In the genomic region with DNA sequence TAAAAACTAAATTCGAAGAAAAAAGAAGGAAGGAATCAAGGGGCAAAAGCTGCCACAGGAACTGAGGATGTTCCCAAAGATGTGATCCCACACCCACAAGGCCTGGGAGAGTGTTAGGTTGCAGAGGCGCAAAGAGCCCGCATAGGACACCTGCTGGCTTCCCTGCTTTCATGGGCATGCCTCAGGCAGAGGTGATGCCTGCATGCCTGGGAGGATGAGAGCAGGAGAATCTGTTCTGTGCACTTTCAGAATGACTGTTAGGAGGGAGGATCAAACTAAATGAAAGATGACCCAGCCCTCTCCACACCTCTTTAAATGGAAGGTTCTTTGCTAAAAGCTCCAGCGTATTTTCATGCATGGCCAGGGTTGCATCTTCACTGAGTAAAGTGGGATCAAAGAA, we compare ENCODE assay signal across 26 cellular contexts.
DNase-seq lines count a peak whose midpoint lies in the region; ATAC-seq and TF ChIP-seq lines count a peak whose summit lies in the region.
"Had no signal": no experiment of that assay in that cellular context is flagged by ENCODE, and none has a peak within 500 bp of the region (broad histone marks: within the 10 kb centered on the region; RNA-seq: fewer than 3 reads in every experiment).

No MANE protein-coding gene starts in this region.

- no peak overlapping the region for H2AK5ac ChIP-seq in trophoblast cell (ENCODE audit: low read length)

- no peaks in the 10 kb centered on the region for H3K79me1 ChIP-seq in trophoblast cell (ENCODE audit: low read length)

- H2BK120ac ChIP-seq in trophoblast cell (ENCODE audit: insufficient read depth, low read length, poor library complexity), result no peak overlapping the region

- no peaks in the 10 kb centered on the region for H3K9me3 ChIP-seq in trophoblast cell (ENCODE audit: insufficient read depth, low read depth, low read length)
- peaks cover 0 to 11% (median 0%) of the 10 kb centered on the region in 12 donors for H3K9me3 ChIP-seq in heart left ventricle
- H3K9me3 ChIP-seq: BE2C, psoas muscle had no signal

- no peak overlapping the region for H2BK5ac ChIP-seq in trophoblast cell (ENCODE audit: low read depth, low read length, poor library complexity)

- H3K79me2 ChIP-seq in trophoblast cell (ENCODE audit: control insufficient read depth, insufficient read depth, low read length, poor library complexity), result no peaks in the 10 kb centered on the region

- H3K4me3 ChIP-seq in trophoblast cell (ENCODE audit: low read depth, low read length) (no peak overlapping the region), heart left ventricle (no peak overlapping the region)
- H3K4me3 ChIP-seq: breast epithelium, psoas muscle had no signal

- WGBS in trophoblast cell (ENCODE audit: extremely low coverage, insufficient coverage, insufficient read length), result no CpG with 5 or more reads among the region's 4 CpGs
- WGBS in heart left ventricle, 4 donors, result 86 to 93% (median 89%) methylated on average over 4 of the region's 4 CpGs

- TF ChIP-seq POLR2A in heart left ventricle (IDR thresholded peaks at IDR 0.05), result no peak

- H3K9ac ChIP-seq in trophoblast cell (ENCODE audit: low read length), result no peak overlapping the region

- H3K4me2 ChIP-seq in trophoblast cell (ENCODE audit: low read length), result no peak overlapping the region

- H4K91ac ChIP-seq in trophoblast cell (ENCODE audit: low read depth, low read length), result no peak overlapping the region

- peak overlapping the region; percentile 30 for H3K27ac Mint-ChIP-seq in activated CD4-positive, alpha-beta T cell treated with anti-CD3 and anti-CD28 coated beads, Interleukin-2, amount 10 ng/mL, durations not matched to agents 24 days and 14 days
- H3K27ac Mint-ChIP-seq in activated T-helper 17 cell treated with anti-CD3 and anti-CD28 coated beads, Interleukin-2, amount 50 U/mL, for 72 hours, result no peak overlapping the region
- H3K27ac Mint-ChIP-seq: dendritic cell treated with granulocyte-macrophage colony-stimulating factor and Interleukin-4, amounts not matched to agents 40 ng/mL and 50 ng/mL, for 4 days; HFFc6; T-helper 1 cell treated with Interleukin-12 subunit alpha and Interleukin-12 subunit beta and Interleukin-4 antibody, amounts not matched to agents 30 μg/mL and 1 μg/mL, for 36 hours had no signal

- peaks cover 66% of the 10 kb centered on the region for H3K36me3 Mint-ChIP-seq in activated CD4-positive, alpha-beta T cell treated with anti-CD3 and anti-CD28 coated beads, Interleukin-2, amount 10 ng/mL, durations not matched to agents 24 days and 14 days (ENCODE audit: low read depth)
- H3K36me3 Mint-ChIP-seq in activated T-helper 17 cell treated with anti-CD3 and anti-CD28 coated beads, Interleukin-2, amount 50 U/mL, for 72 hours (ENCODE audit: low read depth), result peaks cover 84% of the 10 kb centered on the region

- intact Hi-C loops in activated CD4-positive, alpha-beta T cell treated with anti-CD3 and anti-CD28 coated beads, Interleukin-2, amount 10 ng/mL, durations not matched to agents 24 days and 14 days (cut with micrococcal nuclease), result loop anchor here (5.0 kb wide), 2 partner anchors 40 to 225 kb away; no protein-coding TSS in a partner anchor
- intact Hi-C loops in heart left ventricle (cut with DNase I), result loop anchor here in 2 of 10 donors (10.0 kb wide), 2 partner anchors 108 to 188 kb away; no protein-coding TSS in a partner anchor

- no peaks in the 10 kb centered on the region for H3K27me3 ChIP-seq in trophoblast cell (ENCODE audit: insufficient read depth, low read length)
- H3K27me3 ChIP-seq in heart left ventricle, result no peaks in the 10 kb centered on the region
- H3K27me3 ChIP-seq: BE2C, breast epithelium had no signal

- H3K4me1 Mint-ChIP-seq in activated CD4-positive, alpha-beta T cell treated with anti-CD3 and anti-CD28 coated beads, Interleukin-2, amount 10 ng/mL, durations not matched to agents 24 days and 14 days, result peaks cover 37% of the 10 kb centered on the region
- peaks cover 22% of the 10 kb centered on the region for H3K4me1 Mint-ChIP-seq in activated T-helper 17 cell treated with anti-CD3 and anti-CD28 coated beads, Interleukin-2, amount 50 U/mL, for 72 hours

- no peak overlapping the region for H3K23ac ChIP-seq in trophoblast cell (ENCODE audit: low read length)

- H3K4ac ChIP-seq in trophoblast cell (ENCODE audit: low read depth, low read length), result no peak overlapping the region

- no peak overlapping the region for H3K14ac ChIP-seq in trophoblast cell (ENCODE audit: low read length)

- H3K4me3 Mint-ChIP-seq in activated CD4-positive, alpha-beta T cell treated with anti-CD3 and anti-CD28 coated beads, Interleukin-2, amount 10 ng/mL, durations not matched to agents 24 days and 14 days, result no peak overlapping the region
- H3K4me3 Mint-ChIP-seq in activated T-helper 17 cell treated with anti-CD3 and anti-CD28 coated beads, Interleukin-2, amount 50 U/mL, for 72 hours, result no peak overlapping the region
- H3K4me3 Mint-ChIP-seq: dendritic cell treated with granulocyte-macrophage colony-stimulating factor and Interleukin-4, amounts not matched to agents 40 ng/mL and 50 ng/mL, for 4 days; HFFc6; T-helper 1 cell treated with Interleukin-12 subunit alpha and Interleukin-12 subunit beta and Interleukin-4 antibody, amounts not matched to agents 30 μg/mL and 1 μg/mL, for 36 hours had no signal

- H3K27ac ChIP-seq in trophoblast cell (ENCODE audit: low read depth, low read length) (no peak overlapping the region), heart left ventricle (no peak overlapping the region)
- H3K27ac ChIP-seq: breast epithelium, epithelial cell of prostate, psoas muscle had no signal

- no peak overlapping the region for H3K18ac ChIP-seq in trophoblast cell (ENCODE audit: low read length)

- H3K36me3 ChIP-seq in trophoblast cell (ENCODE audit: control insufficient read depth in 1 of 2, insufficient read depth in 2 of 2, low read length in 2 of 2) (no peaks in the 10 kb centered on the region), heart left ventricle (peaks cover 0 to 53% (median 19%) of the 10 kb centered on the region in 9 donors)
- H3K36me3 ChIP-seq: BE2C, breast epithelium had no signal

- H3K4me1 ChIP-seq in trophoblast cell (ENCODE audit: control insufficient read depth in 1 of 2, insufficient read depth in 2 of 2, low read length in 2 of 2), result no peaks in the 10 kb centered on the region
- peaks cover 0 to 34% (median 0%) of the 10 kb centered on the region in 12 donors for H3K4me1 ChIP-seq in heart left ventricle
- H3K4me1 ChIP-seq: BE2C, breast epithelium had no signal

- no peak for DNase-seq in activated CD4-positive, alpha-beta T cell treated with anti-CD3 and anti-CD28 coated beads, Interleukin-2, amount 10 ng/mL, durations not matched to agents 24 days and 14 days
- DNase-seq in activated CD4-positive, alpha-beta T cell treated with anti-CD3 and anti-CD28 coated beads, Interleukin-2, amount 50 U/mL, for 4 hours, result no peak
- DNase-seq in trophoblast cell, result peak; percentile 35 to 60
- DNase-seq in stimulated activated CD4-positive, alpha-beta T cell treated with anti-CD3 and anti-CD28 coated beads, Interleukin-4, amount 100 ng/mL, for 24 hours, result no peak
- DNase-seq in heart left ventricle, result no peak
- DNase-seq: BE2C; EL; foreskin fibroblast; HFFc6; NCI-H1092; NCI-H2081; NCI-H524 treated with DMSO at 0.1 percent for 48 hours; PC-3; psoas muscle; SIG-M5; small intestine; stimulated activated CD4-positive, alpha-beta T cell treated with anti-CD3 and anti-CD28 coated beads, Interleukin-4, amount 100 ng/mL, for 1 hour had no signal

- no peak overlapping the region for H4K12ac ChIP-seq in trophoblast cell (ENCODE audit: low read depth, low read length)

- ATAC-seq in HG02870 (IDR thresholded peaks at IDR 0.05; ENCODE audit: unreplicated experiment) (peak; percentile 38), heart left ventricle (no peak), GM21367 (IDR thresholded peaks at IDR 0.05; ENCODE audit: unreplicated experiment) (no peak)
- ATAC-seq in activated T-helper 17 cell treated with anti-CD3 and anti-CD28 coated beads, Interleukin-2, amount 50 U/mL, for 72 hours (replicated peaks), result peak; percentile 75
- ATAC-seq: activated CD4-positive, CD25-positive, alpha-beta regulatory T cell treated with anti-CD3 and anti-CD28 coated beads, Interleukin-2, amount 50 U/mL, for 24 hours; left lobe of liver; PC-3; psoas muscle had no signal

- no peak overlapping the region for H2AFZ ChIP-seq in trophoblast cell (ENCODE audit: insufficient read depth, low read length, poor library complexity)

- no peaks in the 10 kb centered on the region for H3K27me3 Mint-ChIP-seq in activated CD4-positive, alpha-beta T cell treated with anti-CD3 and anti-CD28 coated beads, Interleukin-2, amount 10 ng/mL, durations not matched to agents 24 days and 14 days
- H3K27me3 Mint-ChIP-seq in activated T-helper 17 cell treated with anti-CD3 and anti-CD28 coated beads, Interleukin-2, amount 50 U/mL, for 72 hours, result no peaks in the 10 kb centered on the region
- H3K27me3 Mint-ChIP-seq: dendritic cell treated with granulocyte-macrophage colony-stimulating factor and Interleukin-4, amounts not matched to agents 40 ng/mL and 50 ng/mL, for 4 days had no signal

- H4K8ac ChIP-seq in trophoblast cell (ENCODE audit: low read depth, low read length), result no peak overlapping the region

- no peak for TF ChIP-seq CTCF in heart left ventricle (IDR thresholded peaks at IDR 0.05)

- H2BK12ac ChIP-seq in trophoblast cell (ENCODE audit: low read length), result no peak overlapping the region

- peaks cover 23% of the 10 kb centered on the region for H3K9me3 Mint-ChIP-seq in activated CD4-positive, alpha-beta T cell treated with anti-CD3 and anti-CD28 coated beads, Interleukin-2, amount 10 ng/mL, durations not matched to agents 24 days and 14 days
- peaks cover 9% of the 10 kb centered on the region for H3K9me3 Mint-ChIP-seq in activated T-helper 17 cell treated with anti-CD3 and anti-CD28 coated beads, Interleukin-2, amount 50 U/mL, for 72 hours
- H3K9me3 Mint-ChIP-seq: dendritic cell treated with granulocyte-macrophage colony-stimulating factor and Interleukin-4, amounts not matched to agents 40 ng/mL and 50 ng/mL, for 4 days; HFFc6 had no signal

Comparison
In these comparisons a context has a peak if more than half of its experiments do, and no peak if none do; other contexts are left out.
1. DNase-seq: peak in trophoblast cell (2 of 2); none in activated CD4-positive, alpha-beta T cell treated with anti-CD3 and anti-CD28 coated beads, Interleukin-2, amount 10 ng/mL, durations not matched to agents 24 days and 14 days (single experiment), activated CD4-positive, alpha-beta T cell treated with anti-CD3 and anti-CD28 coated beads, Interleukin-2, amount 50 U/mL, for 4 hours (0 of 2), stimulated activated CD4-positive, alpha-beta T cell treated with anti-CD3 and anti-CD28 coated beads, Interleukin-4, amount 100 ng/mL, for 24 hours (single experiment) and heart left ventricle (0 of 5).
2. ATAC-seq: peak in HG02870 (single experiment) and activated T-helper 17 cell treated with anti-CD3 and anti-CD28 coated beads, Interleukin-2, amount 50 U/mL, for 72 hours (single experiment); none in heart left ventricle (0 of 4) and GM21367 (single experiment).